In genomic region chr2:89829828-89830227, GRCh38 we compare ENCODE assay signal across 29 cellular contexts.
DNase-seq lines count a peak whose midpoint lies in the region; ATAC-seq and TF ChIP-seq lines count a peak whose summit lies in the region.
"Had no signal": no experiment of that assay in that cellular context is flagged by ENCODE, and none has a peak within 500 bp of the region (broad histone marks: within the 10 kb centered on the region; RNA-seq: fewer than 3 reads in every experiment).

No MANE protein-coding gene starts in this region.

- TF ChIP-seq CTCF in SK-N-SH (IDR thresholded peaks at IDR 0.05), result no peak
- no peak for TF ChIP-seq CTCF in left lung (IDR thresholded peaks at IDR 0.05)
- no peak for TF ChIP-seq CTCF in upper lobe of left lung (IDR thresholded peaks at IDR 0.05)
- no peak for TF ChIP-seq CTCF in activated CD8-positive, alpha-beta T cell treated with anti-CD3 and anti-CD28 coated beads for 36 hours (IDR thresholded peaks at IDR 0.05)

- H3K4me3 Mint-ChIP-seq in activated CD8-positive, alpha-beta T cell treated with anti-CD3 and anti-CD28 coated beads for 36 hours, result no peak overlapping the region
- H3K4me3 Mint-ChIP-seq: activated CD4-positive, alpha-beta T cell treated with anti-CD3 and anti-CD28 coated beads for 36 hours; activated CD8-positive, alpha-beta T cell treated with anti-CD3 and anti-CD28 coated beads, Interleukin-2, amount 10 ng/mL, durations not matched to agents 7 days and 5 days; activated naive CD4-positive, alpha-beta T cell treated with anti-CD3 and anti-CD28 coated beads, Interleukin-2, amount 10 ng/mL, durations not matched to agents 7 days and 5 days; brain; naive B cell; stimulated activated effector memory CD8-positive, alpha-beta T cell treated with anti-CD3 and anti-CD28 coated beads, Interleukin-12 subunit alpha, Interleukin-12 subunit beta, amount 100 ng/mL, for 72 hours had no signal

- H3K4me3 ChIP-seq in SK-N-SH (ENCODE audit: low read depth in 2 of 2, low read length in 1 of 2), result no peak overlapping the region
- H3K4me3 ChIP-seq in HUES64 (ENCODE audit: low read length), result peak overlapping the region; percentile 15; the same call in 1 of the 2 replicates
- H3K4me3 ChIP-seq in left lung, result no peak overlapping the region
- H3K4me3 ChIP-seq in upper lobe of left lung, result no peak overlapping the region
- H3K4me3 ChIP-seq: adrenal gland, GM12878, prostate gland had no signal

- no peaks in the 10 kb centered on the region for H3K27me3 Mint-ChIP-seq in activated CD8-positive, alpha-beta T cell treated with anti-CD3 and anti-CD28 coated beads for 36 hours
- H3K27me3 Mint-ChIP-seq: activated CD4-positive, alpha-beta T cell treated with anti-CD3 and anti-CD28 coated beads for 36 hours; activated naive CD4-positive, alpha-beta T cell treated with anti-CD3 and anti-CD28 coated beads, Interleukin-2, amount 10 ng/mL, durations not matched to agents 7 days and 5 days; brain; naive B cell had no signal

- no peaks in the 10 kb centered on the region for H3F3A ChIP-seq in SK-N-SH (replicated peaks; ENCODE audit: insufficient read depth)

- no peaks in the 10 kb centered on the region for H3K9me2 ChIP-seq in SK-N-SH

- H2AFZ ChIP-seq in SK-N-SH (ENCODE audit: low read depth), result no peak overlapping the region

- H3K4me1 ChIP-seq in SK-N-SH (ENCODE audit: control insufficient read depth in 1 of 2, insufficient read depth in 2 of 2, low read depth in 1 of 2, low read length in 1 of 2) (no peaks in the 10 kb centered on the region), HUES64 (ENCODE audit: insufficient read depth, low read length) (no peaks in the 10 kb centered on the region), left lung (no peaks in the 10 kb centered on the region), upper lobe of left lung (no peaks in the 10 kb centered on the region)
- H3K4me1 ChIP-seq: adrenal gland; BLaER1 treated with 17β-estradiol and CSF1 and Interleukin-3, amounts not matched to agents 10 nM and 100 nM; prostate gland had no signal

- peaks cover 22% of the 10 kb centered on the region for H3K36me3 Mint-ChIP-seq in activated CD8-positive, alpha-beta T cell treated with anti-CD3 and anti-CD28 coated beads for 36 hours (ENCODE audit: low read depth)
- H3K36me3 Mint-ChIP-seq: stimulated activated effector memory CD8-positive, alpha-beta T cell treated with anti-CD3 and anti-CD28 coated beads, Interleukin-12 subunit alpha, Interleukin-12 subunit beta, amount 100 ng/mL, for 72 hours had no signal

- no peak overlapping the region for H3K4me2 ChIP-seq in SK-N-SH
- H3K4me2 ChIP-seq: BLaER1 treated with 17β-estradiol and CSF1 and Interleukin-3, amounts not matched to agents 10 nM and 100 nM had no signal

- no peaks in the 10 kb centered on the region for H4K20me1 ChIP-seq in SK-N-SH (ENCODE audit: insufficient read depth)
- H4K20me1 ChIP-seq: BLaER1 treated with 17β-estradiol and CSF1 and Interleukin-3, amounts not matched to agents 10 nM and 100 nM had no signal

- intact Hi-C loops in left lung (cut with DNase I), result no loop called here
- intact Hi-C loops in activated CD8-positive, alpha-beta T cell treated with anti-CD3 and anti-CD28 coated beads for 36 hours (cut with micrococcal nuclease), result no loop called here

- DNase-seq in SK-N-SH (no peak), left lung (no peak), upper lobe of left lung (no peak), SKM-1 (lab: John Stamatoyannopoulos, UW; ENCODE audit: unreplicated experiment) (no peak), SK-N-DZ (ENCODE audit: low spot score) (no peak)
- DNase-seq in activated CD8-positive, alpha-beta T cell treated with anti-CD3 and anti-CD28 coated beads for 36 hours, result no peak
- DNase-seq: activated CD4-positive, alpha-beta T cell treated with anti-CD3 and anti-CD28 coated beads for 36 hours; activated CD8-positive, alpha-beta T cell treated with anti-CD3 and anti-CD28 coated beads, Interleukin-2, amount 10 ng/mL, durations not matched to agents 7 days and 5 days; activated naive CD4-positive, alpha-beta T cell treated with anti-CD3 and anti-CD28 coated beads, Interleukin-2, amount 10 ng/mL, durations not matched to agents 7 days and 5 days; adrenal gland; DMS153; naive B cell; NCI-H1417; NCI-H2081; NCI-H526; OCI-M1; stimulated activated CD4-positive, alpha-beta T cell treated with anti-CD3 and anti-CD28 coated beads, Interleukin-15, amount 100 ng/mL, for 24 hours; trophoblast cell had no signal

- H3K27ac ChIP-seq in SK-N-SH (ENCODE audit: low read depth in 2 of 2, low read length in 1 of 2) (no peak overlapping the region), HUES64 (ENCODE audit: low read depth, low read length) (no peak overlapping the region), left lung (no peak overlapping the region), upper lobe of left lung (no peak overlapping the region)
- H3K27ac ChIP-seq: 22Rv1; adrenal gland; BLaER1 treated with 17β-estradiol and CSF1 and Interleukin-3, amounts not matched to agents 10 nM and 100 nM; neutrophil; prostate gland; RWPE1 had no signal

- no peak for TF ChIP-seq RAD21 in SK-N-SH (IDR thresholded peaks at IDR 0.05; ENCODE audit: low read length)

- H3K27ac Mint-ChIP-seq in activated CD8-positive, alpha-beta T cell treated with anti-CD3 and anti-CD28 coated beads for 36 hours, result no peak overlapping the region
- H3K27ac Mint-ChIP-seq: activated CD4-positive, alpha-beta T cell treated with anti-CD3 and anti-CD28 coated beads for 36 hours; activated CD8-positive, alpha-beta T cell treated with anti-CD3 and anti-CD28 coated beads, Interleukin-2, amount 10 ng/mL, durations not matched to agents 7 days and 5 days; activated naive CD4-positive, alpha-beta T cell treated with anti-CD3 and anti-CD28 coated beads, Interleukin-2, amount 10 ng/mL, durations not matched to agents 7 days and 5 days; brain; naive B cell; stimulated activated effector memory CD8-positive, alpha-beta T cell treated with anti-CD3 and anti-CD28 coated beads, Interleukin-12 subunit alpha, Interleukin-12 subunit beta, amount 100 ng/mL, for 72 hours had no signal

- no peak for TF ChIP-seq POLR2A in upper lobe of left lung (IDR thresholded peaks at IDR 0.05)

- H3K27me3 ChIP-seq in SK-N-SH (ENCODE audit: insufficient read depth), result no peaks in the 10 kb centered on the region
- no peaks in the 10 kb centered on the region for H3K27me3 ChIP-seq in HUES64 (ENCODE audit: insufficient read depth, low read length)
- H3K27me3 ChIP-seq in left lung, result no peaks in the 10 kb centered on the region
- H3K27me3 ChIP-seq in upper lobe of left lung, result no peaks in the 10 kb centered on the region
- H3K27me3 ChIP-seq: adrenal gland; BLaER1 treated with 17β-estradiol and CSF1 and Interleukin-3, amounts not matched to agents 10 nM and 100 nM; neutrophil had no signal

- H3K9me3 ChIP-seq in SK-N-SH, result peaks cover 6% of the 10 kb centered on the region; the same call in 1 of the 2 replicates
- H3K9me3 ChIP-seq in HUES64 (ENCODE audit: insufficient read depth, low read depth, low read length), result no peaks in the 10 kb centered on the region
- peaks cover 10 to 12% of the 10 kb centered on the region in 2 donors for H3K9me3 ChIP-seq in left lung
- peaks cover 0 to 29% (median 21%) of the 10 kb centered on the region in 4 donors for H3K9me3 ChIP-seq in upper lobe of left lung
- H3K9me3 ChIP-seq: BLaER1 treated with 17β-estradiol and CSF1 and Interleukin-3, amounts not matched to agents 10 nM and 100 nM; prostate gland had no signal

- CTCF ChIA-PET in SK-N-SH (lab: Yijun Ruan, JAX), result no interaction called here
- CTCF ChIA-PET in activated CD8-positive, alpha-beta T cell treated with anti-CD3 and anti-CD28 coated beads for 36 hours (lab: Charles Lee), result no interaction called here

- H3K79me2 ChIP-seq in SK-N-SH (ENCODE audit: insufficient read depth), result no peaks in the 10 kb centered on the region

- 3% methylated on average over 6 of the region's 6 CpGs for WGBS in SK-N-SH (ENCODE audit: low lambda C conversion rate)
- WGBS in HUES64, result 89% methylated on average over 6 of the region's 6 CpGs
- 70 to 83% methylated on average over 6 of the region's 6 CpGs for WGBS in upper lobe of left lung, 2 donors

- 0 out of 3 replicates have a peak, but pooled peaks have one; percentile 20 for ATAC-seq in SK-N-SH treated with all-trans-retinoic acid at 6 μM for 48 hours
- peak; percentile 36 for ATAC-seq in left lung
- ATAC-seq in upper lobe of left lung (ENCODE audit: low FRiP score in 2 of 2), result peak; percentile 45 to 73
- no peak for ATAC-seq in activated CD8-positive, alpha-beta T cell treated with anti-CD3 and anti-CD28 coated beads for 36 hours
- ATAC-seq: activated CD4-positive, alpha-beta T cell treated with anti-CD3 and anti-CD28 coated beads for 36 hours; activated CD8-positive, alpha-beta T cell treated with anti-CD3 and anti-CD28 coated beads, Interleukin-2, amount 10 ng/mL, durations not matched to agents 7 days and 5 days; GM12878; HCT116 had no signal

- no peaks in the 10 kb centered on the region for H3K4me1 Mint-ChIP-seq in activated CD8-positive, alpha-beta T cell treated with anti-CD3 and anti-CD28 coated beads for 36 hours (ENCODE audit: low read depth)
- H3K4me1 Mint-ChIP-seq: activated CD4-positive, alpha-beta T cell treated with anti-CD3 and anti-CD28 coated beads for 36 hours; activated naive CD4-positive, alpha-beta T cell treated with anti-CD3 and anti-CD28 coated beads, Interleukin-2, amount 10 ng/mL, durations not matched to agents 7 days and 5 days; brain; stimulated activated effector memory CD8-positive, alpha-beta T cell treated with anti-CD3 and anti-CD28 coated beads, Interleukin-12 subunit alpha, Interleukin-12 subunit beta, amount 100 ng/mL, for 72 hours had no signal

- H3K9ac ChIP-seq in SK-N-SH (no peak overlapping the region), HUES64 (ENCODE audit: low read depth, low read length) (no peak overlapping the region)
- H3K9ac ChIP-seq: BLaER1 treated with 17β-estradiol and CSF1 and Interleukin-3, amounts not matched to agents 10 nM and 100 nM had no signal

- POLR2A ChIA-PET in SK-N-SH (lab: Yijun Ruan, JAX), result no interaction called here
- POLR2A ChIA-PET in activated CD8-positive, alpha-beta T cell treated with anti-CD3 and anti-CD28 coated beads for 36 hours (lab: Charles Lee), result no interaction called here

- no peak for TF ChIP-seq EP300 in SK-N-SH (IDR thresholded peaks at IDR 0.05; ENCODE audit: borderline replicate concordance in 1 of 2, low read depth in 1 of 2, low read length in 1 of 2)
- no peak for TF ChIP-seq EP300 in upper lobe of left lung (IDR thresholded peaks at IDR 0.05)

- H3K36me3 ChIP-seq in SK-N-SH (replicated peaks in 1 of 2; ENCODE audit: control insufficient read depth in 1 of 2, insufficient read depth in 2 of 2, low read length in 1 of 2) (no peaks in the 10 kb centered on the region), HUES64 (ENCODE audit: insufficient read depth, low read length) (no peaks in the 10 kb centered on the region), left lung (no peaks in the 10 kb centered on the region), upper lobe of left lung (no peaks in the 10 kb centered on the region)
- H3K36me3 ChIP-seq: adrenal gland; BLaER1 treated with 17β-estradiol and CSF1 and Interleukin-3, amounts not matched to agents 10 nM and 100 nM; neutrophil; prostate gland had no signal

- H3K9me3 Mint-ChIP-seq in activated CD8-positive, alpha-beta T cell treated with anti-CD3 and anti-CD28 coated beads for 36 hours, result peaks cover 55% of the 10 kb centered on the region
- H3K9me3 Mint-ChIP-seq: activated naive CD4-positive, alpha-beta T cell treated with anti-CD3 and anti-CD28 coated beads, Interleukin-2, amount 10 ng/mL, durations not matched to agents 7 days and 5 days had no signal
